Comparison of ENCODE assay signal across 18 cellular contexts in genomic region chr3:38541800-38542199, GRCh38. TPM values are rescaled to one million over a fixed set of nuclear protein-coding genes. Genes with fewer than 3 reads are reported as not detected.
A peak's percentile ranks its signal among the peaks of the same experiment; 100 is the strongest.
DNase-seq lines count a peak whose midpoint lies in the region; TF ChIP-seq lines count a peak whose summit lies in the region.
"Had no signal": no experiment of that assay in that cellular context is flagged by ENCODE, and none has a peak within 500 bp of the region (broad histone marks: within the 10 kb centered on the region; RNA-seq: fewer than 3 reads in every experiment).

No MANE protein-coding gene starts in this region.

- 0 out of 22 replicates have a peak overlapping the region, but pooled peaks of 1 of the 11 experiments have one; percentile 30 for H3K9ac ChIP-seq in BLaER1 treated with 17β-estradiol and CSF1 and Interleukin-3, amounts not matched to agents 10 nM and 100 nM

- POLR2A ChIA-PET in CD4-positive, alpha-beta memory T cell (lab: Charles Lee; ENCODE audit: partially characterized antibody) = no interaction called here

- H3K9me3 ChIP-seq in BLaER1 treated with 17β-estradiol and CSF1 and Interleukin-3, amounts not matched to agents 10 nM and 100 nM (replicated peaks in 1 of 11) = no peaks in the 10 kb centered on the region
- H3K9me3 ChIP-seq in CD4-positive, alpha-beta memory T cell (ENCODE audit: control insufficient read depth in 1 of 2, low read length in 2 of 2) = no peaks in the 10 kb centered on the region
- H3K9me3 ChIP-seq: esophagus muscularis mucosa had no signal

- no peak overlapping the region for H3K27ac Mint-ChIP-seq in glutamatergic neuron (ENCODE audit: unreplicated experiment)
- H3K27ac Mint-ChIP-seq in neural crest cell (ENCODE audit: unreplicated experiment) = peak overlapping the region; percentile 39
- H3K27ac Mint-ChIP-seq in CD4-positive, alpha-beta memory T cell = no peak overlapping the region

- CTCF ChIA-PET in CD4-positive, alpha-beta memory T cell (lab: Charles Lee; ENCODE audit: partially characterized antibody) = no interaction called here

- peaks cover 14 to 31% (median 25%) of the 10 kb centered on the region in 10 experiments for H3K4me1 ChIP-seq in BLaER1 treated with 17β-estradiol and CSF1 and Interleukin-3, amounts not matched to agents 10 nM and 100 nM
- H3K4me1 ChIP-seq in CD4-positive, alpha-beta memory T cell (ENCODE audit: insufficient read depth, low read length) = no peaks in the 10 kb centered on the region

- intact Hi-C loops in CD4-positive, alpha-beta memory T cell (cut with micrococcal nuclease) = no loop called here

- H3K36me3 Mint-ChIP-seq in glutamatergic neuron (ENCODE audit: unreplicated experiment) (no peaks in the 10 kb centered on the region), neural crest cell (ENCODE audit: low read depth) (peaks cover 4% of the 10 kb centered on the region)
- H3K36me3 Mint-ChIP-seq in CD4-positive, alpha-beta memory T cell = peaks cover 4% of the 10 kb centered on the region in 2 donors

- H3K9me3 Mint-ChIP-seq in glutamatergic neuron (ENCODE audit: unreplicated experiment) (peaks cover 1% of the 10 kb centered on the region), neural crest cell (no peaks in the 10 kb centered on the region)
- no peaks in the 10 kb centered on the region for H3K9me3 Mint-ChIP-seq in CD4-positive, alpha-beta memory T cell

- peaks cover 0 to 20% (median 16%) of the 10 kb centered on the region in 11 experiments; a peak in 14 of 22 replicates for H3K27me3 ChIP-seq in BLaER1 treated with 17β-estradiol and CSF1 and Interleukin-3, amounts not matched to agents 10 nM and 100 nM
- no peaks in the 10 kb centered on the region for H3K27me3 ChIP-seq in CD4-positive, alpha-beta memory T cell (ENCODE audit: insufficient read depth, low read length)
- H3K27me3 ChIP-seq: esophagus muscularis mucosa had no signal

- H4K20me1 ChIP-seq in BLaER1 treated with 17β-estradiol and CSF1 and Interleukin-3, amounts not matched to agents 10 nM and 100 nM = peaks cover 0 to 58% (median 28%) of the 10 kb centered on the region in 11 experiments; a peak in 15 of 22 replicates

- H3K36me3 ChIP-seq in BLaER1 treated with 17β-estradiol and CSF1 and Interleukin-3, amounts not matched to agents 10 nM and 100 nM = peaks cover 0 to 7% (median under 1%) of the 10 kb centered on the region in 11 experiments; a peak in 5 of 22 replicates
- H3K36me3 ChIP-seq in CD4-positive, alpha-beta memory T cell (ENCODE audit: insufficient read depth, low read length) = no peaks in the 10 kb centered on the region

- H3K4me1 Mint-ChIP-seq in glutamatergic neuron (ENCODE audit: low read depth, unreplicated experiment) (peaks cover 8% of the 10 kb centered on the region), neural crest cell (no peaks in the 10 kb centered on the region)
- H3K4me1 Mint-ChIP-seq in CD4-positive, alpha-beta memory T cell = peaks cover 0 to 2% (median 0%) of the 10 kb centered on the region in 4 donors

- no peak overlapping the region for H3K27ac ChIP-seq in BLaER1 treated with 17β-estradiol and CSF1 and Interleukin-3, amounts not matched to agents 10 nM and 100 nM
- H3K27ac ChIP-seq in CD4-positive, alpha-beta memory T cell (ENCODE audit: low read depth, low read length) = no peak overlapping the region
- H3K27ac ChIP-seq: esophagus muscularis mucosa, skin epidermis had no signal

- TF ChIP-seq CTCF in glutamatergic neuron (IDR thresholded peaks at IDR 0.05; ENCODE audit: partially characterized antibody, unreplicated experiment) (no peak), neural crest cell (conservative IDR thresholded peaks at IDR 0.05) (no peak)

- no peak overlapping the region; a peak in 3 of 20 replicates for H3K4me3 ChIP-seq in BLaER1 treated with 17β-estradiol and CSF1 and Interleukin-3, amounts not matched to agents 10 nM and 100 nM
- no peak overlapping the region for H3K4me3 ChIP-seq in CD4-positive, alpha-beta memory T cell (ENCODE audit: low read length in 2 of 2)
- H3K4me3 ChIP-seq: esophagus muscularis mucosa, GM12878, skin epidermis had no signal

- H3K4me3 Mint-ChIP-seq in glutamatergic neuron (ENCODE audit: unreplicated experiment) (no peak overlapping the region), neural crest cell (no peak overlapping the region)
- no peak overlapping the region for H3K4me3 Mint-ChIP-seq in CD4-positive, alpha-beta memory T cell

- DNase-seq in NCI-H524 treated with DMSO at 0.1 percent for 48 hours (lab: John Stamatoyannopoulos, UW) (peak; percentile 48), glutamatergic neuron (peak; percentile 60), neural crest cell (ENCODE audit: low read depth, low spot score) (no peak), NCI-H748 (lab: John Stamatoyannopoulos, UW; ENCODE audit: unreplicated experiment) (no peak)
- no peak for DNase-seq in CD4-positive, alpha-beta memory T cell
- DNase-seq in stimulated activated naive CD4-positive, alpha-beta T cell treated with Interleukin-2 at 50 U/mL for 16 hours (lab: John Stamatoyannopoulos, UW) = no peak
- DNase-seq: activated T-cell treated with anti-CD3 and anti-CD28 coated beads, Interleukin-2, amount 50 U/mL, for 48 hours; AML-193; Calu3; GDM1; midbrain; NCI-H1694 treated with DMSO at 0.1 percent for 48 hours; NCI-H446 treated with DMSO at 0.1 percent for 48 hours; occipital lobe had no signal

- no peaks in the 10 kb centered on the region for H3K27me3 Mint-ChIP-seq in glutamatergic neuron (ENCODE audit: unreplicated experiment)
- no peaks in the 10 kb centered on the region for H3K27me3 Mint-ChIP-seq in neural crest cell (ENCODE audit: low read depth)
- no peaks in the 10 kb centered on the region for H3K27me3 Mint-ChIP-seq in CD4-positive, alpha-beta memory T cell

- peak overlapping the region; percentile 56 to 94 (median 85) for H3K4me2 ChIP-seq in BLaER1 treated with 17β-estradiol and CSF1 and Interleukin-3, amounts not matched to agents 10 nM and 100 nM

RNA-seq across cellular contexts. Expression of gene EXOG, which starts 45.7 kb away (rescaled TPM):
- total RNA-seq in glutamatergic neuron (ENCODE audit: unreplicated experiment) = 20.9 TPM
- total RNA-seq in neural crest cell = 26.2 and 26.5 TPM in 2 replicates
- total RNA-seq in CD4-positive, alpha-beta memory T cell = 10 to 100 TPM; 29.3 to 33.3 TPM
- polyA plus RNA-seq in CD4-positive, alpha-beta memory T cell = 10 to 100 TPM in 1 of 2 donors, 1 to 10 TPM in 1; 2.6 to 13.6 TPM

Comparison
In these comparisons a context has a peak if more than half of its experiments do, and no peak if none do; other contexts are left out.
1. DNase-seq: peak in NCI-H524 treated with DMSO at 0.1 percent for 48 hours (single experiment) and glutamatergic neuron (single experiment); none in neural crest cell (single experiment), CD4-positive, alpha-beta memory T cell (0 of 5), stimulated activated naive CD4-positive, alpha-beta T cell treated with Interleukin-2 at 50 U/mL for 16 hours (single experiment) and NCI-H748 (single experiment).